27 cellular contexts compared by ENCODE assay signal in the genomic region with DNA sequence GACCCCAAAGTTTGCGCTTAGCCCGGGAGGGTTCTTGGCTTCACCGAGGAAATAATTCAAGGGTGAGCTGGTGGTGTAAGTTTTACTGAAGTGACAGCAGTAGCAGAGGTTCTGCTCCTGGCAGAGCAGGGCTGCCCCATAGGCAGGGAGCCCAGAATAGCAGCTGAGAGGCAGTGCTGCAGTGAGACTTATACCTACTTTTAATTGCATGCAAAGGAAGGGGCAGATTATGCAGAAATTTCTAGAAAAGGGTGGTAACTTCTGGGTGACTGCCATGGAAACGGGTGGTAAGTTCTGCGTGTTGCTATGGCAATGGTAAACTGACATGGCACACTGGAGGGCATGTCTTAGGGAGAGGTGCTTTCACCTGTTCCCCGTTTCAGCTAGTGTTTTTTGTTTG. TPM values are rescaled to one million over a fixed set of nuclear protein-coding genes. Genes with fewer than 3 reads are reported as not detected.
"Had no signal": no experiment of that assay in that cellular context is flagged by ENCODE, and none has a peak within 500 bp of the region (broad histone marks: within the 10 kb centered on the region; RNA-seq: fewer than 3 reads in every experiment).

No MANE protein-coding gene starts in this region.

- H3K4me2 ChIP-seq: SK-N-SH had no signal

- H3K4me3 Mint-ChIP-seq: T-helper 17 cell had no signal

- H3K9me2 ChIP-seq: SK-N-SH had no signal

- DNase-seq: IMR-90, Kasumi-1, KG1, MM.1S, NCI-H1048, NCI-H1105, NCI-H1436 treated with DMSO at 0.1 percent for 48 hours, NCI-H1694, NCI-H187 treated with DMSO at 0.1 percent for 48 hours, NCI-H2029 treated with DMSO at 0.1 percent for 48 hours, NCI-H2107, NCI-H2171 treated with DMSO at 0.1 percent for 48 hours, NCI-H345, NCI-H446 treated with DMSO at 0.1 percent for 48 hours, NCI-H510A treated with DMSO at 0.1 percent for 48 hours, NCI-H526, NCI-H82, SHP77, SK-N-SH, SW 1271, T-helper 1 cell, T-helper 17 cell had no signal

- ATAC-seq: HepG2, T-helper 17 cell had no signal

- H3K27ac ChIP-seq: RWPE1 had no signal

- H3K27ac Mint-ChIP-seq: T-helper 17 cell had no signal

RNA-seq across cellular contexts. Expression of a gene that starts 17.5 kb away (rescaled TPM):
- total RNA-seq: HT1080, IMR-90 had no signal
- polyA plus RNA-seq: IMR-90 had no signal

RNA-seq across cellular contexts. Expression of a gene that starts 55.4 kb away (rescaled TPM):
- total RNA-seq: HepG2, HT1080, IMR-90, M059J, SK-MEL-5 had no signal
- polyA plus RNA-seq: IMR-90, SK-N-SH had no signal
